In genomic region chr16:359067-359763, GRCh38 we compare ENCODE assay signal across 27 cellular contexts.
"Had no signal": no experiment of that assay in that cellular context is flagged by ENCODE, and none has a peak within 500 bp of the region (broad histone marks: within the 10 kb centered on the region; RNA-seq: fewer than 3 reads in every experiment).

No MANE protein-coding gene starts in this region.

- H3K27me3 Mint-ChIP-seq: activated CD4-positive, alpha-beta memory T cell treated with anti-CD3 and anti-CD28 coated beads, Interleukin-2, amount 10 ng/mL, durations not matched to agents 7 days and 5 days; activated CD4-positive, alpha-beta T cell treated with anti-CD3 and anti-CD28 coated beads, Interleukin-2, amount 10 ng/mL, durations not matched to agents 7 days and 5 days; activated naive CD4-positive, alpha-beta T cell treated with anti-CD3 and anti-CD28 coated beads, Interleukin-2, amount 50 U/mL, for 24 hours; stimulated activated naive CD8-positive, alpha-beta T cell treated with anti-CD3 and anti-CD28 coated beads, Interleukin-15, Interleukin-2, amounts not matched to agents 100 ng/mL and 50 ng/mL, for 24 hours; T-helper 17 cell had no signal

- H3K36me3 ChIP-seq: heart left ventricle, right atrium auricular region, thoracic aorta, upper lobe of left lung, vagina had no signal

- H3K27me3 ChIP-seq: right atrium auricular region, upper lobe of left lung, vagina had no signal

- ATAC-seq: activated naive CD8-positive, alpha-beta T cell treated with anti-CD3 and anti-CD28 coated beads, Interleukin-2, amount 50 U/mL, for 24 hours; esophagus mucosa; heart left ventricle; naive thymus-derived CD4-positive, alpha-beta T cell; T-helper 17 cell had no signal

- H3K27ac ChIP-seq: heart left ventricle, parathyroid adenoma, right atrium auricular region, thoracic aorta, upper lobe of left lung, vagina had no signal

- H3K36me3 Mint-ChIP-seq: activated naive CD4-positive, alpha-beta T cell treated with anti-CD3 and anti-CD28 coated beads, Interleukin-2, amount 50 U/mL, for 24 hours; mesothelial cell of epicardium; naive thymus-derived CD4-positive, alpha-beta T cell had no signal

- H3K4me3 Mint-ChIP-seq: activated CD4-positive, alpha-beta memory T cell treated with anti-CD3 and anti-CD28 coated beads, Interleukin-2, amount 10 ng/mL, durations not matched to agents 7 days and 5 days; activated CD4-positive, alpha-beta T cell treated with anti-CD3 and anti-CD28 coated beads, Interleukin-2, amount 10 ng/mL, durations not matched to agents 7 days and 5 days; activated naive CD4-positive, alpha-beta T cell treated with anti-CD3 and anti-CD28 coated beads, Interleukin-2, amount 50 U/mL, for 24 hours; activated naive CD8-positive, alpha-beta T cell treated with anti-CD3 and anti-CD28 coated beads, Interleukin-2, amount 50 U/mL, for 24 hours; dendritic cell treated with granulocyte-macrophage colony-stimulating factor and Interleukin-4, amounts not matched to agents 40 ng/mL and 50 ng/mL, for 4 days; endodermal cell; mesothelial cell of epicardium; naive thymus-derived CD4-positive, alpha-beta T cell; stimulated activated naive CD8-positive, alpha-beta T cell treated with anti-CD3 and anti-CD28 coated beads, Interleukin-15, Interleukin-2, amounts not matched to agents 100 ng/mL and 50 ng/mL, for 24 hours; T-helper 17 cell had no signal

- H3K27ac Mint-ChIP-seq: activated CD4-positive, alpha-beta memory T cell treated with anti-CD3 and anti-CD28 coated beads, Interleukin-2, amount 10 ng/mL, durations not matched to agents 7 days and 5 days; activated CD4-positive, alpha-beta T cell treated with anti-CD3 and anti-CD28 coated beads, Interleukin-2, amount 10 ng/mL, durations not matched to agents 7 days and 5 days; activated naive CD4-positive, alpha-beta T cell treated with anti-CD3 and anti-CD28 coated beads, Interleukin-2, amount 50 U/mL, for 24 hours; activated naive CD8-positive, alpha-beta T cell treated with anti-CD3 and anti-CD28 coated beads, Interleukin-2, amount 50 U/mL, for 24 hours; activated T-helper 2 cell treated with anti-CD3 and anti-CD28 coated beads, Interferon-gamma antibody, Interleukin-2, Interleukin-4, amounts not matched to agents 10 μg/mL and 5 μg/mL and 100 μg/mL, durations not matched to agents 14 hours and 24 hours and 36 hours; dendritic cell treated with granulocyte-macrophage colony-stimulating factor and Interleukin-4, amounts not matched to agents 40 ng/mL and 50 ng/mL, for 4 days; endodermal cell; mesothelial cell of epicardium; naive thymus-derived CD4-positive, alpha-beta T cell; stimulated activated naive CD8-positive, alpha-beta T cell treated with anti-CD3 and anti-CD28 coated beads, Interleukin-15, Interleukin-2, amounts not matched to agents 100 ng/mL and 50 ng/mL, for 24 hours; T-helper 17 cell had no signal

- H3K4me1 Mint-ChIP-seq: endodermal cell had no signal

- H3K9me3 Mint-ChIP-seq: activated CD4-positive, alpha-beta memory T cell treated with anti-CD3 and anti-CD28 coated beads, Interleukin-2, amount 10 ng/mL, durations not matched to agents 7 days and 5 days; activated CD4-positive, alpha-beta T cell treated with anti-CD3 and anti-CD28 coated beads, Interleukin-2, amount 10 ng/mL, durations not matched to agents 7 days and 5 days; activated naive CD4-positive, alpha-beta T cell treated with anti-CD3 and anti-CD28 coated beads, Interleukin-2, amount 50 U/mL, for 24 hours; activated naive CD8-positive, alpha-beta T cell treated with anti-CD3 and anti-CD28 coated beads, Interleukin-2, amount 50 U/mL, for 24 hours; activated T-helper 2 cell treated with anti-CD3 and anti-CD28 coated beads, Interferon-gamma antibody, Interleukin-2, Interleukin-4, amounts not matched to agents 10 μg/mL and 5 μg/mL and 100 μg/mL, durations not matched to agents 14 hours and 24 hours and 36 hours; dendritic cell treated with granulocyte-macrophage colony-stimulating factor and Interleukin-4, amounts not matched to agents 40 ng/mL and 50 ng/mL, for 4 days; endodermal cell; mesothelial cell of epicardium; naive thymus-derived CD4-positive, alpha-beta T cell; stimulated activated naive CD8-positive, alpha-beta T cell treated with anti-CD3 and anti-CD28 coated beads, Interleukin-15, Interleukin-2, amounts not matched to agents 100 ng/mL and 50 ng/mL, for 24 hours had no signal

- DNase-seq: activated CD4-positive, alpha-beta memory T cell treated with anti-CD3 and anti-CD28 coated beads, Interleukin-2, amount 10 ng/mL, durations not matched to agents 7 days and 5 days; activated CD4-positive, alpha-beta T cell treated with anti-CD3 and anti-CD28 coated beads, Interleukin-2, amount 10 ng/mL, durations not matched to agents 7 days and 5 days; activated CD4-positive, CD25-positive, alpha-beta regulatory T cell treated with anti-CD3 and anti-CD28 coated beads, Interleukin-2, amount 50 U/mL, for 72 hours; activated naive CD8-positive, alpha-beta T cell treated with anti-CD3 and anti-CD28 coated beads, Interleukin-2, amount 50 U/mL, for 24 hours; activated T-cell treated with anti-CD3 and anti-CD28 coated beads, Interleukin-2, amount 50 U/mL, for 48 hours; amygdala; caudate nucleus; endodermal cell; foreskin fibroblast; naive thymus-derived CD4-positive, alpha-beta T cell; nucleus accumbens; stimulated activated CD4-positive, alpha-beta T cell treated with anti-CD3 and anti-CD28 coated beads, Interleukin-12 subunit alpha, Interleukin-12 subunit beta, amount 100 ng/mL, for 4 hours; stimulated activated CD4-positive, alpha-beta T cell treated with anti-CD3 and anti-CD28 coated beads, Interleukin-4, amount 100 ng/mL, for 1 hour; T-helper 17 cell; T1000 had no signal

- H3K4me1 ChIP-seq: heart left ventricle, parathyroid adenoma, vagina had no signal

- H3K4me3 ChIP-seq: heart left ventricle, right atrium auricular region, thoracic aorta, upper lobe of left lung, vagina had no signal

- H3K9me3 ChIP-seq: heart left ventricle, right atrium auricular region, thoracic aorta, upper lobe of left lung, vagina had no signal
